Comparison of ENCODE assay signal across 26 cellular contexts in the genomic region with DNA sequence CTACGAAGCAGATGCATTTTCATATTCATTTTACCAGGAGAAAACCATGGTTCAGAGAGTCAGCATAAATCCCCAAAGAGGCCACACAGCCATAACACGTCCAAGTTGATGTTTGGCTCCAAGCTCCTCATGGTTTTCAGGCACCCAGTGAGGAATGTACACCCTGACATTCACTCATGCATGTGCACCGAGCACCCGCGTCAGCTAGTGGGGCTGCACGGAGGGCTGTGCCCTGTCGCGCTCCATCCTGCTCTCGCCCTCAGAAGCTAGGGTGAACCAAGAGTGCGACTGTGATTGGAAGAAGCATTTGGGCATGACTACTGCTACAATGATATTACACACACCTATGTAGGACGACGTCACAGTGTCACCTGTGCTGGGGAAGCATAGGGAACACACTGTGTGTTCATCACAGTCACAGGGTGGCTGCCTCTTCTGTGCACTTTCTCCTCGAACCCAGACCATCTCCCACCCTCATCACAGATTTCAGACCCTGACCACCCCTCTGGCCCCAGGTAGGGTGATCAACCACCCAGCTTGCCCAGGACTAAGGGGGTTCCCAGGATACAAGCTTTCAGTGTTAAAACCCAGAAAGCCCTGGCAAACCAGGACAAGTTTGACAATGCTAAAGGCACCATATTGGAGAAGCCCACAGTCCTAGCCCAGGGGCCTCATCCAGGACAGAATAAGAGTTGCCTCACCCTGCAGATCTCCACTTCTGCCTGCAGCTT.
"Had no signal": no experiment of that assay in that cellular context is flagged by ENCODE, and none has a peak within 500 bp of the region (broad histone marks: within the 10 kb centered on the region; RNA-seq: fewer than 3 reads in every experiment).

No MANE protein-coding gene starts in this region.

- FAIRE-seq: colon, frontal cortex, islet of Langerhans, urothelium cell line had no signal

- H3K9me3 Mint-ChIP-seq: natural killer cell treated with Interleukin-12 subunit alpha and Interleukin-12 subunit beta and Interleukin-15 and Interleukin-18, amount 100 ng/mL, for 72 hours had no signal

- H3K4me2 ChIP-seq: neural progenitor cell had no signal

- H3K9ac ChIP-seq: neural progenitor cell, parathyroid adenoma had no signal

- H3K4me3 Mint-ChIP-seq: memory B cell; natural killer cell treated with Interleukin-12 subunit alpha and Interleukin-12 subunit beta and Interleukin-15 and Interleukin-18, amount 100 ng/mL, for 72 hours; neural progenitor cell; stimulated activated naive B cell treated with anti-CD40 and anti-IgM and Interleukin-4, amounts not matched to agents 10 μg/mL and 1 μg/mL and 100 μg/mL, for 72 hours had no signal

- H3K4me3 ChIP-seq: heart right ventricle, left lung, lower lobe of right lung, neural progenitor cell, psoas muscle, stomach, thoracic aorta, transverse colon had no signal

- H3K27me3 ChIP-seq: neural progenitor cell, transverse colon had no signal

- H3K36me3 Mint-ChIP-seq: memory B cell; natural killer cell treated with Interleukin-12 subunit alpha and Interleukin-12 subunit beta and Interleukin-15 and Interleukin-18, amount 100 ng/mL, for 72 hours; neural progenitor cell; stimulated activated naive B cell treated with anti-CD40 and anti-IgM and Interleukin-4, amounts not matched to agents 10 μg/mL and 1 μg/mL and 100 μg/mL, for 72 hours had no signal

- H3K4me1 ChIP-seq: heart right ventricle, left lung, lower lobe of right lung, neural progenitor cell, parathyroid adenoma, psoas muscle, stomach, transverse colon had no signal

- H3K27ac ChIP-seq: heart right ventricle, left lung, lower lobe of right lung, neural progenitor cell, parathyroid adenoma, psoas muscle, stomach, thoracic aorta, transverse colon had no signal

- H3K4me1 Mint-ChIP-seq: memory B cell; stimulated activated naive B cell treated with anti-CD40 and anti-IgM and Interleukin-4, amounts not matched to agents 10 μg/mL and 1 μg/mL and 100 μg/mL, for 72 hours had no signal

- DNase-seq: cerebellar nuclear complex; dermis blood vessel endothelial cell; effector CD4-positive, alpha-beta T cell; heart right ventricle; hypothalamus; left lung; lower lobe of right lung; midbrain; occipital lobe; psoas muscle; retina; stimulated activated CD4-positive, alpha-beta T cell treated with anti-CD3 and anti-CD28 coated beads, Interleukin-2, amount 100 ng/mL, for 24 hours; stimulated activated CD4-positive, alpha-beta T cell treated with anti-CD3 and anti-CD28 coated beads, Interleukin-4, amount 100 ng/mL, for 4 hours; stimulated activated naive B cell treated with anti-CD40 and anti-IgM and Interleukin-4, amounts not matched to agents 10 μg/mL and 1 μg/mL and 100 μg/mL, for 72 hours; stomach; substantia nigra; transverse colon had no signal

- H3K27ac Mint-ChIP-seq: memory B cell; natural killer cell treated with Interleukin-12 subunit alpha and Interleukin-12 subunit beta and Interleukin-15 and Interleukin-18, amount 100 ng/mL, for 72 hours; neural progenitor cell; stimulated activated naive B cell treated with anti-CD40 and anti-IgM and Interleukin-4, amounts not matched to agents 10 μg/mL and 1 μg/mL and 100 μg/mL, for 72 hours had no signal

- H3K36me3 ChIP-seq: heart right ventricle, left lung, lower lobe of right lung, neural progenitor cell, stomach, thoracic aorta, transverse colon had no signal

- H3K9me3 ChIP-seq: left lung, lower lobe of right lung, psoas muscle, stomach, thoracic aorta, transverse colon had no signal

- H2AFZ ChIP-seq: neural progenitor cell, parathyroid adenoma had no signal

- H3K79me2 ChIP-seq: parathyroid adenoma had no signal
